Comparison of ENCODE assay signal across 1 cellular context in genomic region chr17:6162216-6162615, GRCh38.
TF ChIP-seq lines count a peak whose summit lies in the region.

No MANE protein-coding gene starts in this region.

TF ChIP-seq in GM23338, 12 proteins besides CTCF, POLR2A, EP300 and RAD21 (continued from another document):
- TF ChIP-seq REST (IDR thresholded peaks at IDR 0.05; ENCODE audit: unreplicated experiment) (no peak), CREB1 (CRISPR knock-in tag; IDR thresholded peaks at IDR 0.05; ENCODE audit: low read depth) (no peak)
